24 cellular contexts compared by ENCODE assay signal in the genomic region with DNA sequence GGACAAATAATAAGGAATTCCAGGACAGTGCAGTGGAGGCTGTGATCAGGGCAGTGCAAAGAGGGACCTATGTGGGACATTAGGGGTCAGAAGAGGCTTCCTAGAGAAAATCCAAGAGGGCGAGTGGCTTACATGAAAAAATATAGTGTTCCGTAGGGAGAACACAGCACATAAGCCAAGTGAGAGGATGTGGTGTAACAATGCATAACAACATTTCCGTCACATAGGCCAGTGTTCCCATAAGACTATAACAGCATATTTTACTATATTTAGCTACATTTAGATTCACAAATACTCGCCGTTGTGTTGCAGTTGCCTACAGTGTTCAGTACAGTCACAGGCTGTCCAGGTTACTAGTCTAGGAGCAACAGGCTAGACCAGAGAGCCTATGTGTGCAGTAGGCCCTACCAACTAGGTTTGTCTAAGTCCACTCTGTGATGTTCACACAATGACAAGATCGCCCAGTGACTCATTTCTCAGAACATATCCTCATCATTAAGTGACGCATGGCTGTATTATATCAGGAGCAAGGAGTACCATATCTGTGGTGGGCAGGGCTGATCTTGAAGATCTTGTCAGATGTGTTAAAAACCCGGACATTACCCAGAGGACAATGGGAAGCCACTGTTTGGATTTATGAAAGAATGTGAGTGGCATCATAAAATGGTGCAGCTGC.
DNase-seq lines count a peak whose midpoint lies in the region; ATAC-seq, FAIRE-seq and TF ChIP-seq lines count a peak whose summit lies in the region.
"Had no signal": no experiment of that assay in that cellular context is flagged by ENCODE, and none has a peak within 500 bp of the region (broad histone marks: within the 10 kb centered on the region; RNA-seq: fewer than 3 reads in every experiment).

No MANE protein-coding gene starts in this region.

- no peak for TF ChIP-seq CTCF in astrocyte (IDR thresholded peaks at IDR 0.05; ENCODE audit: insufficient read depth, low read depth, low read length)
- TF ChIP-seq CTCF in mucosa of descending colon (IDR thresholded peaks at IDR 0.05), result no peak
- TF ChIP-seq CTCF in nephron progenitor cell (IDR thresholded peaks at IDR 0.05), result no peak

- ATAC-seq in mucosa of descending colon (peak; percentile 23), sciatic nerve (no peak), GM21786 (IDR thresholded peaks at IDR 0.05; ENCODE audit: unreplicated experiment) (no peak)
- peak; percentile 75 to 77 for ATAC-seq in natural killer cell treated with Interleukin-12 subunit alpha and Interleukin-12 subunit beta and Interleukin-15 and Interleukin-18, amount 100 ng/mL, for 72 hours
- ATAC-seq: A549; CD8-positive, alpha-beta T cell; GM23338; HCT116 had no signal

- DNase-seq in astrocyte (ENCODE audit: low read depth) (no peak), mucosa of descending colon (no peak), sciatic nerve (ENCODE audit: low spot score) (no peak), nephron progenitor cell (no peak), NCI-H524 (lab: John Stamatoyannopoulos, UW) (no peak)
- DNase-seq in natural killer cell treated with Interleukin-12 subunit alpha and Interleukin-12 subunit beta and Interleukin-15 and Interleukin-18, amount 100 ng/mL, for 72 hours (ENCODE audit: low spot score), result no peak
- DNase-seq: 8988T; ACHN; AML-193; BE2C; Caco-2; CD4-positive, CD25-positive, alpha-beta regulatory T cell; CD8-positive, alpha-beta T cell; DMS153; DND-41; H9 had no signal

- intact Hi-C loops in mucosa of descending colon (cut with DNase I, micrococcal nuclease), result no loop called here
- intact Hi-C loops in sciatic nerve (cut with DNase I), result no loop called here

- no peaks in the 10 kb centered on the region for H3K36me3 Mint-ChIP-seq in astrocyte (ENCODE audit: low read depth, unreplicated experiment)
- H3K36me3 Mint-ChIP-seq in natural killer cell treated with Interleukin-12 subunit alpha and Interleukin-12 subunit beta and Interleukin-15 and Interleukin-18, amount 100 ng/mL, for 72 hours, result no peaks in the 10 kb centered on the region
- no peaks in the 10 kb centered on the region for H3K36me3 Mint-ChIP-seq in nephron progenitor cell (ENCODE audit: low read depth)
- H3K36me3 Mint-ChIP-seq: CD4-positive, CD25-positive, alpha-beta regulatory T cell; CD8-positive, alpha-beta T cell had no signal

- H3K9me3 ChIP-seq in BLaER1 treated with 17β-estradiol and CSF1 and Interleukin-3, amounts not matched to agents 10 nM and 100 nM (replicated peaks in 1 of 11), result peaks cover 31 to 70% (median 49%) of the 10 kb centered on the region in 11 experiments; a peak in 21 of 22 replicates
- H3K9me3 ChIP-seq in astrocyte (ENCODE audit: insufficient read depth, low read depth, low read length) (no peaks in the 10 kb centered on the region), mucosa of descending colon (no peaks in the 10 kb centered on the region)
- H3K9me3 ChIP-seq: A549, BE2C, Caco-2 had no signal

- H3K4me2 ChIP-seq in BLaER1 treated with 17β-estradiol and CSF1 and Interleukin-3, amounts not matched to agents 10 nM and 100 nM, result peak overlapping the region; percentile 35 to 73 (median 58); a peak in 21 of 22 replicates
- H3K4me2 ChIP-seq in astrocyte (ENCODE audit: low read length), result no peak overlapping the region
- H3K4me2 ChIP-seq: A549, GM23338 had no signal

- H3K36me3 ChIP-seq in BLaER1 treated with 17β-estradiol and CSF1 and Interleukin-3, amounts not matched to agents 10 nM and 100 nM, result no peaks in the 10 kb centered on the region; a peak in 1 of 22 replicates
- H3K36me3 ChIP-seq in astrocyte (ENCODE audit: insufficient read depth, low read length) (no peaks in the 10 kb centered on the region), mucosa of descending colon (ENCODE audit: low read depth) (no peaks in the 10 kb centered on the region)
- H3K36me3 ChIP-seq: BE2C had no signal

- H3K9ac ChIP-seq in BLaER1 treated with 17β-estradiol and CSF1 and Interleukin-3, amounts not matched to agents 10 nM and 100 nM, result peak overlapping the region in 1 of 11 experiments; percentile 23; a peak in 1 of 22 replicates
- no peak overlapping the region for H3K9ac ChIP-seq in astrocyte (ENCODE audit: low read length)

- H3K27me3 Mint-ChIP-seq in astrocyte (ENCODE audit: low read depth, unreplicated experiment), result no peaks in the 10 kb centered on the region
- H3K27me3 Mint-ChIP-seq in natural killer cell treated with Interleukin-12 subunit alpha and Interleukin-12 subunit beta and Interleukin-15 and Interleukin-18, amount 100 ng/mL, for 72 hours, result no peaks in the 10 kb centered on the region
- H3K27me3 Mint-ChIP-seq in nephron progenitor cell (ENCODE audit: low read depth, poor library complexity), result no peaks in the 10 kb centered on the region

- H3K9me3 Mint-ChIP-seq in astrocyte (ENCODE audit: unreplicated experiment) (no peaks in the 10 kb centered on the region), nephron progenitor cell (peaks cover 43% of the 10 kb centered on the region)
- H3K9me3 Mint-ChIP-seq in natural killer cell treated with Interleukin-12 subunit alpha and Interleukin-12 subunit beta and Interleukin-15 and Interleukin-18, amount 100 ng/mL, for 72 hours, result no peaks in the 10 kb centered on the region
- H3K9me3 Mint-ChIP-seq: CD4-positive, CD25-positive, alpha-beta regulatory T cell; CD8-positive, alpha-beta T cell had no signal

- H4K20me1 ChIP-seq in BLaER1 treated with 17β-estradiol and CSF1 and Interleukin-3, amounts not matched to agents 10 nM and 100 nM, result no peaks in the 10 kb centered on the region
- H4K20me1 ChIP-seq in astrocyte (ENCODE audit: insufficient read depth, low read length), result no peaks in the 10 kb centered on the region

- no peaks in the 10 kb centered on the region for H3K4me1 Mint-ChIP-seq in astrocyte (ENCODE audit: low read depth, unreplicated experiment)
- H3K4me1 Mint-ChIP-seq in natural killer cell treated with Interleukin-12 subunit alpha and Interleukin-12 subunit beta and Interleukin-15 and Interleukin-18, amount 100 ng/mL, for 72 hours (ENCODE audit: low read depth in 2 of 2), result peaks cover 8 to 16% of the 10 kb centered on the region in 2 donors
- no peaks in the 10 kb centered on the region for H3K4me1 Mint-ChIP-seq in nephron progenitor cell
- H3K4me1 Mint-ChIP-seq: GM23338, H9 had no signal

- no peaks in the 10 kb centered on the region for H3K27me3 ChIP-seq in BLaER1 treated with 17β-estradiol and CSF1 and Interleukin-3, amounts not matched to agents 10 nM and 100 nM
- no peaks in the 10 kb centered on the region for H3K27me3 ChIP-seq in astrocyte (ENCODE audit: insufficient read depth, low read length)
- H3K27me3 ChIP-seq: BE2C had no signal

- peaks cover 11 to 24% (median 20%) of the 10 kb centered on the region in 10 experiments for H3K4me1 ChIP-seq in BLaER1 treated with 17β-estradiol and CSF1 and Interleukin-3, amounts not matched to agents 10 nM and 100 nM
- peaks cover 3% of the 10 kb centered on the region for H3K4me1 ChIP-seq in astrocyte (ENCODE audit: insufficient read depth, low read length)
- no peaks in the 10 kb centered on the region for H3K4me1 ChIP-seq in mucosa of descending colon (ENCODE audit: low read depth)
- H3K4me1 ChIP-seq: A549, BE2C, Caco-2 had no signal

- peak overlapping the region in 9 of 11 experiments; percentile 4 to 64 (median 46); a peak in 14 of 22 replicates for H3K27ac ChIP-seq in BLaER1 treated with 17β-estradiol and CSF1 and Interleukin-3, amounts not matched to agents 10 nM and 100 nM
- H3K27ac ChIP-seq in astrocyte (ENCODE audit: low read depth, low read length), result no peak overlapping the region
- H3K27ac ChIP-seq: A549, C4-2B had no signal

- H3K27ac Mint-ChIP-seq in astrocyte (ENCODE audit: unreplicated experiment), result no peak overlapping the region
- H3K27ac Mint-ChIP-seq in natural killer cell treated with Interleukin-12 subunit alpha and Interleukin-12 subunit beta and Interleukin-15 and Interleukin-18, amount 100 ng/mL, for 72 hours, result peak overlapping the region; percentile 62 to 73
- H3K27ac Mint-ChIP-seq in nephron progenitor cell, result no peak overlapping the region
- H3K27ac Mint-ChIP-seq: CD8-positive, alpha-beta T cell; GM23338; H9 had no signal

- H3K79me2 ChIP-seq in astrocyte (ENCODE audit: insufficient read depth, low read length), result no peaks in the 10 kb centered on the region

- FAIRE-seq in astrocyte (lab: Jason Lieb, UNC), result peak; percentile 54
- FAIRE-seq: A549, G401.6, GM19239 had no signal

- H3K4me3 Mint-ChIP-seq in astrocyte (ENCODE audit: unreplicated experiment) (no peak overlapping the region), nephron progenitor cell (no peak overlapping the region)
- no peak overlapping the region for H3K4me3 Mint-ChIP-seq in natural killer cell treated with Interleukin-12 subunit alpha and Interleukin-12 subunit beta and Interleukin-15 and Interleukin-18, amount 100 ng/mL, for 72 hours
- H3K4me3 Mint-ChIP-seq: CD4-positive, CD25-positive, alpha-beta regulatory T cell; CD8-positive, alpha-beta T cell; GM23338; H9 had no signal

- no peak overlapping the region for H2AFZ ChIP-seq in astrocyte (ENCODE audit: low read depth, low read length)
- H2AFZ ChIP-seq: GM23338 had no signal

- no peak overlapping the region for H3K4me3 ChIP-seq in BLaER1 treated with 17β-estradiol and CSF1 and Interleukin-3, amounts not matched to agents 10 nM and 100 nM
- H3K4me3 ChIP-seq in astrocyte (ENCODE audit: insufficient read depth, low read depth, low read length), result no peak overlapping the region
- no peak overlapping the region for H3K4me3 ChIP-seq in mucosa of descending colon
- H3K4me3 ChIP-seq: A549, GM23338 had no signal

Comparison
In these comparisons a context has a peak if more than half of its experiments do, and no peak if none do; other contexts are left out.
1. H3K27ac Mint-ChIP-seq: peak in natural killer cell treated with Interleukin-12 subunit alpha and Interleukin-12 subunit beta and Interleukin-15 and Interleukin-18, amount 100 ng/mL, for 72 hours (2 of 2); none in astrocyte (single experiment) and nephron progenitor cell (single experiment).
2. ATAC-seq: peak in mucosa of descending colon (single experiment) and natural killer cell treated with Interleukin-12 subunit alpha and Interleukin-12 subunit beta and Interleukin-15 and Interleukin-18, amount 100 ng/mL, for 72 hours (2 of 2); none in sciatic nerve (single experiment) and GM21786 (single experiment).